In the genomic region with DNA sequence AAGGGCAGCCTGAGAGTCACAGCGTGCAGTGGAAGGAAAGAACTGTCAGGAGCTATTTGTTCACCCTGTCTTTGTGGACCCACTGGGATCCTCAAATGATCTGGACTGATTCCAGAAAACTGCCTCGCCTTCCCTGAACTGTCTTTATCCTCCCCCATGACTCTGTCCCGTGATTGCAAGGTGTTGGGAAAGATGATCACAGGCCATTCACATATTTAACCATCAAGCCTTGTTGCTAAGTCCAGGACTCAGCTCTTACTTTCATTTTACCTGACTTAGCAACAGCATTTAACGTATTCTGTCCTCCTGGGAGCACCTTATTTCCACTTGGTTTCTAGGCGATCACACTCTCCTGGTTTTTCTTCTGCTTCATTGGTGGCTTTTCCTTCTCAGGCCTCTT, we compare ENCODE assay signal across 29 cellular contexts.
"Had no signal": no experiment of that assay in that cellular context is flagged by ENCODE, and none has a peak within 500 bp of the region (broad histone marks: within the 10 kb centered on the region; RNA-seq: fewer than 3 reads in every experiment).

No MANE protein-coding gene starts in this region.

- DNase-seq: activated B cell treated with CpG ODN at 0.5 μM for 24 hours; activated CD4-positive, alpha-beta memory T cell treated with anti-CD3 and anti-CD28 coated beads, Interleukin-2, amount 10 ng/mL, durations not matched to agents 7 days and 5 days; activated CD4-positive, alpha-beta T cell treated with anti-CD3 and anti-CD28 coated beads for 4 hours; activated CD4-positive, alpha-beta T cell treated with anti-CD3 and anti-CD28 coated beads, Interleukin-2, amount 10 ng/mL, durations not matched to agents 7 days and 5 days; activated CD4-positive, alpha-beta T cell treated with anti-CD3 and anti-CD28 coated beads, Interleukin-2, amount 50 U/mL, for 48 hours; activated CD4-positive, CD25-positive, alpha-beta regulatory T cell treated with anti-CD3 and anti-CD28 coated beads, Interleukin-2, amount 50 U/mL, for 72 hours; activated CD8-positive, alpha-beta memory T cell treated with anti-CD3 and anti-CD28 coated beads for 24 hours; activated CD8-positive, alpha-beta memory T cell treated with anti-CD3 and anti-CD28 coated beads, Interleukin-2, amount 10 ng/mL, durations not matched to agents 7 days and 5 days; activated CD8-positive, alpha-beta memory T cell treated with anti-CD3 and anti-CD28 coated beads, Interleukin-2, amount 50 U/mL, for 48 hours; activated CD8-positive, alpha-beta T cell treated with anti-CD3 and anti-CD28 coated beads, Interleukin-2, amount 10 ng/mL, durations not matched to agents 7 days and 5 days; activated effector memory CD4-positive, alpha-beta T cell treated with Interleukin-2 at 50 U/mL for 16 hours; activated gamma-delta T cell; activated naive CD4-positive, alpha-beta T cell treated with anti-CD3 and anti-CD28 coated beads, Interleukin-2, amount 10 ng/mL, durations not matched to agents 7 days and 5 days; activated naive CD4-positive, alpha-beta T cell treated with Interleukin-2 at 50 U/mL for 16 hours; activated naive CD8-positive, alpha-beta T cell treated with anti-CD3 and anti-CD28 coated beads, Interleukin-2, amount 10 ng/mL, durations not matched to agents 7 days and 5 days; activated naive CD8-positive, alpha-beta T cell treated with anti-CD3 and anti-CD28 coated beads, Interleukin-2, amount 50 U/mL, for 24 hours; activated T-cell treated with anti-CD3 and anti-CD28 coated beads, Interleukin-2, amount 50 U/mL, for 24 hours; activated T-cell treated with anti-CD3 and anti-CD28 coated beads, Interleukin-2, amount 50 U/mL, for 48 hours; amygdala; anterior cingulate cortex; caudate nucleus; T-helper 1 cell; T-helper 2 cell; T-helper 9 cell had no signal

- H3K9me3 ChIP-seq: ascending aorta had no signal

- H3K36me3 ChIP-seq: ascending aorta, cardiac muscle cell had no signal

- FAIRE-seq: bronchial epithelial cell, TTC549 had no signal

- H3K4me3 ChIP-seq: ascending aorta, cardiac muscle cell had no signal

- H3K4me1 ChIP-seq: ascending aorta had no signal

- H3K27ac ChIP-seq: ascending aorta, cardiac muscle cell, VCaP had no signal

- H3K27me3 ChIP-seq: ascending aorta had no signal

- ATAC-seq: activated CD8-positive, alpha-beta memory T cell treated with anti-CD3 and anti-CD28 coated beads, Interleukin-2, amount 10 ng/mL, durations not matched to agents 7 days and 5 days; activated CD8-positive, alpha-beta T cell treated with anti-CD3 and anti-CD28 coated beads, Interleukin-2, amount 10 ng/mL, durations not matched to agents 7 days and 5 days; activated naive CD8-positive, alpha-beta T cell treated with anti-CD3 and anti-CD28 coated beads, Interleukin-2, amount 50 U/mL, for 24 hours had no signal
